18 cellular contexts compared by ENCODE assay signal in the genomic region with DNA sequence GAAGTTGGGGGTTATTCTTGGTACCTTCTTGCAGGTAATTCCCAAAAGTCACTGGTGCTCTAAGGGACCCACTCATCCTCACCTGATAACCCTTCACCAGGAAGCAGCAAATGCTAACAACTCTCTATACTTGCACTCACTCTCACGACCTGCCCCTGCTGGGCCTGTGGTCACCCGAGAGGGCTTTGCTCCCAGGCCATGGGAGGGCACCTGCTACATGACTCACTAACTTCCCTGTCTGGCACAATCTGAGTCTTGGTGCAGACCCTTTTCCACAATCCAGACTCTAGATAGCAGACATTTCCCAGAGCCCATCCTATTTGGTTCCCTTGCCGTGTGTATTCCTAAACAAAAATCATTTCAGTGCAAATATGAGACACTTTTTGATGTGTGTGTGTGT.
A peak's percentile ranks its signal among the peaks of the same experiment; 100 is the strongest.
DNase-seq lines count a peak whose midpoint lies in the region; ATAC-seq and TF ChIP-seq lines count a peak whose summit lies in the region.
"Had no signal": no experiment of that assay in that cellular context is flagged by ENCODE, and none has a peak within 500 bp of the region (broad histone marks: within the 10 kb centered on the region; RNA-seq: fewer than 3 reads in every experiment).

No MANE protein-coding gene starts in this region.

- H3K36me3 ChIP-seq in testis (ENCODE audit: low read depth, missing control alignments) (no peaks in the 10 kb centered on the region), left lung (no peaks in the 10 kb centered on the region)

- TF ChIP-seq CTCF in RWPE1 (conservative IDR thresholded peaks at IDR 0.05; ENCODE audit: low read depth) (no peak), osteocyte (IDR thresholded peaks at IDR 0.05) (no peak), testis (IDR thresholded peaks at IDR 0.05) (no peak), left lung (IDR thresholded peaks at IDR 0.05) (no peak)

- CTCF ChIA-PET in RWPE1 (lab: Yijun Ruan, JAX), result no interaction called here

- WGBS in testis, 2 donors, result 54 to 86% methylated on average over 3 of the region's 3 CpGs

- no peaks in the 10 kb centered on the region for H3K36me3 Mint-ChIP-seq in osteocyte (ENCODE audit: unreplicated experiment)

- H3K9me3 Mint-ChIP-seq in osteocyte (ENCODE audit: unreplicated experiment), result no peaks in the 10 kb centered on the region

- H3K27me3 ChIP-seq in testis (no peaks in the 10 kb centered on the region), left lung (no peaks in the 10 kb centered on the region)

- H3K27ac ChIP-seq in RWPE1, result peak overlapping the region; percentile 84
- H3K27ac ChIP-seq in testis, result no peak overlapping the region
- H3K27ac ChIP-seq in left lung, result no peak overlapping the region
- H3K27ac ChIP-seq: A549, C4-2B, SK-N-MC had no signal

- POLR2A ChIA-PET in RWPE1 (lab: Yijun Ruan, JAX; ENCODE audit: low non-redundant PET), result no interaction called here

- peak overlapping the region; percentile 83 for H3K27ac Mint-ChIP-seq in osteocyte (ENCODE audit: unreplicated experiment)

- H3K4me1 ChIP-seq in testis (peaks cover 3% of the 10 kb centered on the region), left lung (no peaks in the 10 kb centered on the region)
- H3K4me1 ChIP-seq: A549 had no signal

- H3K4me3 Mint-ChIP-seq in osteocyte (ENCODE audit: unreplicated experiment), result no peak overlapping the region

- DNase-seq in EH (ENCODE audit: low read depth), result peak; percentile 7
- no peak for DNase-seq in RWPE1 (ENCODE audit: low spot score)
- peak; percentile 82 for DNase-seq in islet precursor cell
- DNase-seq in osteocyte (ENCODE audit: extremely low spot score, unreplicated experiment), result no peak
- DNase-seq in testis, result no peak
- DNase-seq in CD1c-positive myeloid dendritic cell (ENCODE audit: extremely low spot score), result no peak
- no peak for DNase-seq in left lung
- DNase-seq: DMS153, HCEC 1CT, NCI-H1436 treated with DMSO at 0.1 percent for 48 hours, NCI-H2081, NCI-H510A, NCI-H774 had no signal

- H3K27me3 Mint-ChIP-seq in osteocyte (ENCODE audit: unreplicated experiment), result no peaks in the 10 kb centered on the region

- ATAC-seq in HG03565 (IDR thresholded peaks at IDR 0.05; ENCODE audit: unreplicated experiment), result no peak
- no peak for ATAC-seq in left lung
- ATAC-seq: A549, K562 had no signal

- H3K4me1 Mint-ChIP-seq in osteocyte (ENCODE audit: unreplicated experiment), result peaks cover 37% of the 10 kb centered on the region

- no peaks in the 10 kb centered on the region for H3K9me3 ChIP-seq in testis
- H3K9me3 ChIP-seq in left lung, result peaks cover 0 to 2% of the 10 kb centered on the region in 2 donors
- H3K9me3 ChIP-seq: A549 had no signal

- H3K4me3 ChIP-seq in testis, result no peak overlapping the region
- H3K4me3 ChIP-seq in left lung, result no peak overlapping the region
- H3K4me3 ChIP-seq: A549, K562, SK-N-MC had no signal

- TF ChIP-seq POLR2A in testis (IDR thresholded peaks at IDR 0.05), result no peak

- intact Hi-C loops in testis (cut with DNase I; ENCODE audit: low total_unique reads) (no loop called here), left lung (cut with DNase I) (no loop called here)

Comparison
In these comparisons a context has a peak if more than half of its experiments do, and no peak if none do; other contexts are left out.
1. DNase-seq: peak in EH (single experiment) and islet precursor cell (single experiment); none in RWPE1 (single experiment), osteocyte (single experiment), testis (single experiment), CD1c-positive myeloid dendritic cell (single experiment) and left lung (0 of 2).